In the genomic region with DNA sequence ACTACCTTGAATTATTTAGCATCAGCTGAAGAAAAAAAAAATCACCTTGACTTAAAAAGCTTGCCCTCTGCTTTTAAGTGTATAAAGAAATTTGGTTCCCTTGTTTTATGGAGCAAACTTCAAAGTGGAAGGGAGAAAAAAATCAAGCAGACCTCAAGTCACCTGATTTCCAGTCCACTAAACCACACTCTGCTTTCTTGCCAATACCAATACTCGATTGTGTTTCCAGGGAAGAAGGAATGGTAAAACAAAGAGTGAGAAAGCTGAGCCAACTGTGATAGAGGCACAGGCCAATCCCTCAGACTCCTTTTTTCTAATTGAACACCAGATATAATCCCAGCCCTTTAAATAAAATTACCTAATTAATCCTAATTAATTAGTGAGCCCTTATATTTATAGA, we compare ENCODE assay signal across 26 cellular contexts.
DNase-seq lines count a peak whose midpoint lies in the region; ATAC-seq and TF ChIP-seq lines count a peak whose summit lies in the region.
"Had no signal": no experiment of that assay in that cellular context is flagged by ENCODE, and none has a peak within 500 bp of the region (broad histone marks: within the 10 kb centered on the region; RNA-seq: fewer than 3 reads in every experiment).

No MANE protein-coding gene starts in this region.

- peaks cover 3% of the 10 kb centered on the region for H3K9me3 Mint-ChIP-seq in CD4-positive, alpha-beta T cell

- no peaks in the 10 kb centered on the region for H3K4me1 ChIP-seq in foreskin keratinocyte
- H3K4me1 ChIP-seq: A549, Peyer's patch, uterus had no signal

- POLR2A ChIA-PET in CD4-positive, alpha-beta T cell (lab: Charles Lee): no interaction called here

- ATAC-seq in CD4-positive, alpha-beta T cell (ENCODE audit: poor library complexity): no peak
- no peak for ATAC-seq in T-helper 17 cell
- no peak for ATAC-seq in HG03097 (IDR thresholded peaks at IDR 0.05; ENCODE audit: low FRiP score, unreplicated experiment)
- ATAC-seq in foreskin keratinocyte: no peak
- ATAC-seq: A549; left ventricle myocardium superior; stimulated activated naive B cell treated with anti-CD40 and anti-IgM and Interleukin-4, amounts not matched to agents 10 μg/mL and 1 μg/mL and 100 μg/mL, for 72 hours had no signal

- no peak for DNase-seq in CD4-positive, alpha-beta T cell
- DNase-seq in T-helper 17 cell: no peak
- no peak for DNase-seq in coronary artery (ENCODE audit: low spot score)
- peak; percentile 8 for DNase-seq in pons (ENCODE audit: low spot score)
- no peak for DNase-seq in foreskin keratinocyte
- DNase-seq in NCI-H446 treated with DMSO at 0.1 percent for 48 hours (lab: John Stamatoyannopoulos, UW): no peak
- DNase-seq in WERI-Rb-1: no peak
- DNase-seq: activated CD4-positive, alpha-beta T cell treated with anti-CD3 and anti-CD28 coated beads for 48 hours; activated CD8-positive, alpha-beta memory T cell treated with anti-CD3 and anti-CD28 coated beads for 24 hours; activated effector memory CD4-positive, alpha-beta T cell treated with anti-CD3 and anti-CD28 coated beads, Interleukin-2, amount 50 U/mL, for 16 hours; activated naive CD8-positive, alpha-beta T cell treated with anti-CD3 and anti-CD28 coated beads for 36 hours; activated T-cell treated with anti-CD3 and anti-CD28 coated beads for 4 hours; kidney; left ventricle myocardium superior; naive B cell; NCI-H1436 treated with DMSO at 0.1 percent for 48 hours; NCI-H345; Peyer's patch; SHP77 treated with DMSO at 0.1 percent for 48 hours; stimulated activated naive B cell treated with anti-CD40 and anti-IgM and Interleukin-4, amounts not matched to agents 10 μg/mL and 1 μg/mL and 100 μg/mL, for 72 hours; T-helper 9 cell; uterus had no signal

- H3K27me3 ChIP-seq in CD4-positive, alpha-beta T cell (ENCODE audit: control insufficient read depth, insufficient read depth, low read length): no peaks in the 10 kb centered on the region
- no peaks in the 10 kb centered on the region for H3K27me3 ChIP-seq in foreskin keratinocyte
- H3K27me3 ChIP-seq in WERI-Rb-1 (ENCODE audit: insufficient read depth, low read depth, severe bottlenecking): no peaks in the 10 kb centered on the region
- H3K27me3 ChIP-seq: Peyer's patch, uterus had no signal

- H3K36me3 Mint-ChIP-seq in CD4-positive, alpha-beta T cell (ENCODE audit: low read depth): peaks cover 85% of the 10 kb centered on the region
- peaks cover 19% of the 10 kb centered on the region for H3K36me3 Mint-ChIP-seq in T-helper 17 cell (ENCODE audit: low read depth)

- intact Hi-C loops in CD4-positive, alpha-beta T cell (cut with DNase I, micrococcal nuclease): no loop called here

- no peaks in the 10 kb centered on the region for H3K27me3 Mint-ChIP-seq in CD4-positive, alpha-beta T cell
- no peaks in the 10 kb centered on the region for H3K27me3 Mint-ChIP-seq in T-helper 17 cell
- H3K27me3 Mint-ChIP-seq: activated naive CD8-positive, alpha-beta T cell treated with anti-CD3 and anti-CD28 coated beads for 36 hours; naive B cell; stimulated activated naive B cell treated with anti-CD40 and anti-IgM and Interleukin-4, amounts not matched to agents 10 μg/mL and 1 μg/mL and 100 μg/mL, for 72 hours had no signal

- no peak overlapping the region for H3K4me3 Mint-ChIP-seq in CD4-positive, alpha-beta T cell
- no peak overlapping the region for H3K4me3 Mint-ChIP-seq in T-helper 17 cell
- H3K4me3 Mint-ChIP-seq: activated naive CD8-positive, alpha-beta T cell treated with anti-CD3 and anti-CD28 coated beads for 36 hours; mesothelial cell of epicardium; naive B cell; stimulated activated naive B cell treated with anti-CD40 and anti-IgM and Interleukin-4, amounts not matched to agents 10 μg/mL and 1 μg/mL and 100 μg/mL, for 72 hours had no signal

- TF ChIP-seq CTCF in CD4-positive, alpha-beta T cell (IDR thresholded peaks at IDR 0.05): no peak
- TF ChIP-seq CTCF in coronary artery (IDR thresholded peaks at IDR 0.05) (no peak), foreskin keratinocyte (conservative IDR thresholded peaks at IDR 0.05) (no peak), WERI-Rb-1 (IDR thresholded peaks at IDR 0.05; ENCODE audit: low read depth, low read length) (no peak)

- H3K27ac Mint-ChIP-seq in CD4-positive, alpha-beta T cell: peak overlapping the region; percentile 63
- H3K27ac Mint-ChIP-seq in T-helper 17 cell: peak overlapping the region; percentile 14
- H3K27ac Mint-ChIP-seq: activated naive CD8-positive, alpha-beta T cell treated with anti-CD3 and anti-CD28 coated beads for 36 hours; mesothelial cell of epicardium had no signal

- no peaks in the 10 kb centered on the region for H3K36me3 ChIP-seq in WERI-Rb-1
- H3K36me3 ChIP-seq: Peyer's patch, uterus had no signal

- no peak overlapping the region for H3K27ac ChIP-seq in CD4-positive, alpha-beta T cell (ENCODE audit: low read depth, low read length)
- H3K27ac ChIP-seq in coronary artery (no peak overlapping the region), foreskin keratinocyte (no peak overlapping the region), WERI-Rb-1 (no peak overlapping the region)
- H3K27ac ChIP-seq: A549, epithelial cell of prostate, uterus had no signal

- no peaks in the 10 kb centered on the region for H3K9me3 ChIP-seq in CD4-positive, alpha-beta T cell (ENCODE audit: control insufficient read depth, low read length)
- no peaks in the 10 kb centered on the region for H3K9me3 ChIP-seq in T-helper 17 cell (ENCODE audit: control insufficient read depth, low read length, poor library complexity, severe bottlenecking)
- H3K9me3 ChIP-seq in WERI-Rb-1 (ENCODE audit: severe bottlenecking): no peaks in the 10 kb centered on the region
- H3K9me3 ChIP-seq: Peyer's patch, uterus had no signal

- H3K4me3 ChIP-seq in coronary artery (peak overlapping the region; percentile 55), WERI-Rb-1 (ENCODE audit: low read depth, low read length) (no peak overlapping the region)
- H3K4me3 ChIP-seq: A549, Peyer's patch had no signal

- H3K4me1 Mint-ChIP-seq in CD4-positive, alpha-beta T cell (ENCODE audit: low read depth): peaks cover 57% of the 10 kb centered on the region
- H3K4me1 Mint-ChIP-seq in T-helper 17 cell: peaks cover 40% of the 10 kb centered on the region

- CTCF ChIA-PET in CD4-positive, alpha-beta T cell (lab: Charles Lee): no interaction called here
